Comparison of ENCODE assay signal across 12 cellular contexts in genomic region chr18:7617738-7618422, GRCh38. TPM values are rescaled to one million over a fixed set of nuclear protein-coding genes. Genes with fewer than 3 reads are reported as not detected.
DNase-seq lines count a peak whose midpoint lies in the region; ATAC-seq, FAIRE-seq and TF ChIP-seq lines count a peak whose summit lies in the region.
"Had no signal": no experiment of that assay in that cellular context is flagged by ENCODE, and none has a peak within 500 bp of the region (broad histone marks: within the 10 kb centered on the region; RNA-seq: fewer than 3 reads in every experiment).

No MANE protein-coding gene starts in this region.

- WGBS in A549 (ENCODE audit: missing lambda C conversion rate): 53% methylated on average over 7 of the region's 7 CpGs

- no peaks in the 10 kb centered on the region for H3K36me3 Mint-ChIP-seq in nephron (ENCODE audit: low read depth)
- H3K36me3 Mint-ChIP-seq: natural killer cell had no signal

- H3K4me3 Mint-ChIP-seq in nephron: peak overlapping the region in 2 of 3 experiments; percentile 2 to 16
- H3K4me3 Mint-ChIP-seq: natural killer cell had no signal

- H3K4me1 Mint-ChIP-seq in nephron: peaks cover 32% of the 10 kb centered on the region
- H3K4me1 Mint-ChIP-seq: natural killer cell had no signal

- H3K27ac Mint-ChIP-seq in nephron: peak overlapping the region; percentile 3 to 73 (median 48)
- H3K27ac Mint-ChIP-seq: natural killer cell had no signal

- no peak for ATAC-seq in A549
- no peak for ATAC-seq in GM18511 (IDR thresholded peaks at IDR 0.05; ENCODE audit: unreplicated experiment)
- ATAC-seq in HG02885 (IDR thresholded peaks at IDR 0.05; ENCODE audit: poor library complexity, unreplicated experiment): no peak
- ATAC-seq: natural killer cell, Panc1 had no signal

- no peaks in the 10 kb centered on the region for H3K9me3 ChIP-seq in A549
- H3K9me3 ChIP-seq: BLaER1 had no signal

- DNase-seq in A549 (ENCODE audit: low read depth in 1 of 2, low spot score in 1 of 2) (no peak), RCC 7860 (ENCODE audit: low spot score) (peak; percentile 87), fibroblast of pulmonary artery (ENCODE audit: low read depth) (peak; percentile 73), 8988T (no peak), HuH-7 (ENCODE audit: low spot score) (no peak)
- DNase-seq: MM.1S, natural killer cell had no signal

- no peaks in the 10 kb centered on the region for H3K9me3 Mint-ChIP-seq in nephron

- TF ChIP-seq CTCF in A549 (IDR thresholded peaks at IDR 0.05) (no peak), fibroblast of pulmonary artery (IDR thresholded peaks at IDR 0.05; ENCODE audit: low read length, missing control alignments) (no peak), nephron (IDR thresholded peaks at IDR 0.05; ENCODE audit: unreplicated experiment in 3 of 3) (no peak)

- no peak overlapping the region for H3K4me3 ChIP-seq in A549
- H3K4me3 ChIP-seq in fibroblast of pulmonary artery (replicated peaks; ENCODE audit: low read depth, low read length): peak overlapping the region; percentile 2
- H3K4me3 ChIP-seq: BLaER1 had no signal

- CTCF ChIA-PET in A549 (lab: Yijun Ruan, JAX): no interaction called here

- H3K4me1 ChIP-seq in A549: peaks cover 56% of the 10 kb centered on the region
- H3K4me1 ChIP-seq: BLaER1 had no signal

- H3K27ac ChIP-seq in A549: peak overlapping the region in 1 of 2 experiments; percentile 34; a peak in 2 of 6 replicates
- H3K27ac ChIP-seq: BLaER1 had no signal

- TF ChIP-seq RAD21 in A549 (conservative IDR thresholded peaks at IDR 0.05 in 1 of 2, IDR thresholded peaks at IDR 0.05 in 1 of 2): no peak

- H3K27me3 Mint-ChIP-seq in nephron (ENCODE audit: low read depth): no peaks in the 10 kb centered on the region

- H3K4me2 ChIP-seq in A549: peak overlapping the region; percentile 66
- H3K4me2 ChIP-seq: BLaER1 had no signal

- TF ChIP-seq EP300 in A549 (IDR thresholded peaks at IDR 0.05): no peak

- FAIRE-seq in A549 (lab: Jason Lieb, UNC): no peak
- FAIRE-seq in RCC 7860 (lab: Jason Lieb, UNC): peak; percentile 97

- POLR2A ChIA-PET in A549 (lab: Yijun Ruan, JAX): no interaction called here

- TF ChIP-seq POLR2A in A549 (IDR thresholded peaks at IDR 0.05; ENCODE audit: low read length): no peak

TF ChIP-seq in A549, 52 proteins besides CTCF, POLR2A, EP300 and RAD21:
- no peak for TF ChIP-seq RFX5 (IDR thresholded peaks at IDR 0.05)
- no peak for TF ChIP-seq PHF8 (IDR thresholded peaks at IDR 0.05; ENCODE audit: borderline replicate concordance, low read depth)
- TF ChIP-seq HMGXB4 (CRISPR knock-in tag; IDR thresholded peaks at IDR 0.05; ENCODE audit: borderline replicate concordance): no peak
- no peak for TF ChIP-seq CEBPB (IDR thresholded peaks at IDR 0.05)
- TF ChIP-seq JUNB (IDR thresholded peaks at IDR 0.05): no peak
- TF ChIP-seq JUN (IDR thresholded peaks at IDR 0.05): no peak
- no peak for TF ChIP-seq ELK1 (IDR thresholded peaks at IDR 0.05; ENCODE audit: low read depth, low read length)
- no peak for TF ChIP-seq ZC3H11A (IDR thresholded peaks at IDR 0.05)
- no peak for TF ChIP-seq RNF2 (IDR thresholded peaks at IDR 0.05; ENCODE audit: borderline replicate concordance, low read depth)

RNA-seq across cellular contexts. Expression of gene PTPRM, which starts 50.8 kb away (rescaled TPM):
- polyA plus RNA-seq in A549 (2011; rRNA removed): 199 and 236 TPM in 2 replicates
- 55.6 and 62.1 TPM in 2 replicates for polyA plus RNA-seq in A549 (2012; cell fraction: cytosol; rRNA removed)
- 105 and 131 TPM in 2 replicates for polyA plus RNA-seq in A549 (2012; cell fraction: nucleus; rRNA removed)
- polyA plus RNA-seq in A549 (2017; fragmentation: RNase III; extraction: RNeasy Plus Mini Kit Qiagen cat#74134 plus additional on column Dnase treatment): 39.3 to 44.5 TPM (median 43.5 TPM) in 3 replicates
- 166 and 179 TPM in 2 replicates for polyA minus RNA-seq in A549 (2011; rRNA and poly(A)+ RNA removed)

Comparison
In these comparisons a context has a peak if more than half of its experiments do, and no peak if none do; other contexts are left out.
1. DNase-seq: peak in RCC 7860 (single experiment) and fibroblast of pulmonary artery (single experiment); none in A549 (0 of 2), 8988T (single experiment) and HuH-7 (single experiment).